Comparison of ENCODE assay signal across 18 cellular contexts in the genomic region with DNA sequence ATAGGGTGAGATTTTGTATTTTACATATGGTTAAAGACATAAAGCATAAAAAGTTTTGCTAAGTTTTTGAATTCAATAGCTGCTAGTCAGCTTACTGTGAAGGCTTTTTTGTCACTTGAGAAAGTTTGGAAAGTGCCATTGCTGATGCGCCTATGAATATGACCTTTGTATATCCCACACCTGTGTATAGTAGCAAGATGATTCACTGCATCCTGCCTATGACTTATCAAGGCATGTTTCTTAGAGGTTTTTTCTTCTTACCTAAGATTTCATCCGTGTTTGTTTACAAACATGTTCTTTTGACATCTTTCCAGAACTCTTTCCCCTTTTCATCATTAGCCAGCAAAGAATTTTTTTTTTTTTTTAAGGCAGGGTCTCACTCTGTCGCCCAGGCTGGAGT.
DNase-seq lines count a peak whose midpoint lies in the region; FAIRE-seq and TF ChIP-seq lines count a peak whose summit lies in the region.
"Had no signal": no experiment of that assay in that cellular context is flagged by ENCODE, and none has a peak within 500 bp of the region (broad histone marks: within the 10 kb centered on the region; RNA-seq: fewer than 3 reads in every experiment).

No MANE protein-coding gene starts in this region.

- peak; percentile 19 for DNase-seq in LoVo (ENCODE audit: low spot score)
- DNase-seq in RWPE1 (ENCODE audit: low spot score): peak; percentile 32
- peak; percentile 68 for DNase-seq in epithelial cell of esophagus (ENCODE audit: low read depth)
- DNase-seq in urothelium cell line (ENCODE audit: low spot score): peak; percentile 22
- no peak for DNase-seq in erythroblast (lab: John Stamatoyannopoulos, UW)
- no peak for DNase-seq in SKM-1 (lab: John Stamatoyannopoulos, UW; ENCODE audit: unreplicated experiment)
- no peak for DNase-seq in activated T-cell treated with anti-CD3 and anti-CD28 coated beads, Interleukin-2, amount 50 U/mL, for 48 hours
- DNase-seq: BE2C; CD4-positive, alpha-beta memory T cell; DMS79 treated with DMSO at 0.1 percent for 48 hours; EL; GDM1; GOT3; IMR-90 had no signal

- no peak for TF ChIP-seq POLR2A in erythroblast (IDR thresholded peaks at IDR 0.05; ENCODE audit: low read length)

- CTCF ChIA-PET in RWPE1 (lab: Yijun Ruan, JAX): interaction anchor here (0.5 kb wide), 1 partner anchor 1082 kb away, joined by 3 read pairs; no protein-coding TSS in a partner anchor

- POLR2A ChIA-PET in RWPE1 (lab: Yijun Ruan, JAX; ENCODE audit: low non-redundant PET): no interaction called here

- no peak overlapping the region for H3K27ac ChIP-seq in RWPE1
- H3K27ac ChIP-seq: A549, C4-2B had no signal

- no peak for FAIRE-seq in urothelium cell line (lab: Jason Lieb, UNC)
- FAIRE-seq: A549, GM12892 had no signal

- H3K4me3 ChIP-seq in epithelial cell of esophagus (ENCODE audit: low read length): no peak overlapping the region
- H3K4me3 ChIP-seq: A549, HAP-1 had no signal

- no peak for TF ChIP-seq CTCF in RWPE1 (conservative IDR thresholded peaks at IDR 0.05; ENCODE audit: low read depth)
- no peak for TF ChIP-seq CTCF in epithelial cell of esophagus (IDR thresholded peaks at IDR 0.05; ENCODE audit: insufficient read depth, low read depth, low read length, missing control alignments)

Comparison
In these comparisons a context has a peak if more than half of its experiments do, and no peak if none do; other contexts are left out.
1. DNase-seq: peak in LoVo (single experiment), RWPE1 (single experiment), epithelial cell of esophagus (single experiment) and urothelium cell line (single experiment); none in erythroblast (0 of 2), SKM-1 (single experiment) and activated T-cell treated with anti-CD3 and anti-CD28 coated beads, Interleukin-2, amount 50 U/mL, for 48 hours (0 of 2).